Comparison of ENCODE assay signal across 24 cellular contexts in the genomic region with DNA sequence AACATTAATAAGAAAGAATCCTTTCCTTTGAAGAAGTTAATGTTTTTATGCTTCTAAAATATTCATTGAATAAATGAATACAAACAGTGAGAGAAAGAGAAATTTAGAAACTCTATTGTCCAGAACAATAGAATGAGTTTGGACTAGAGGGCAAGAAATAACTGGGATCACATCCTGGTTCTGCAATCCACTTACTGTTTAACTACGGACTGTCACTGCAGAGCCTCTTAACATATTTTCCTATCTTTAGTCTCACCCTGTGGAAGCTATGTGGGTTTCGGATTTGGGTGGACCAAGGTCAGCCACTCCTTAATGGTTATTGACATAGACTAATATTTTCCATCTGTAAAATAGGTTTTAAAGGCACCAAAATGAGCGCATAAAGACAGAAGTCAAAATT.
DNase-seq lines count a peak whose midpoint lies in the region; ATAC-seq, FAIRE-seq and TF ChIP-seq lines count a peak whose summit lies in the region.
"Had no signal": no experiment of that assay in that cellular context is flagged by ENCODE, and none has a peak within 500 bp of the region (broad histone marks: within the 10 kb centered on the region; RNA-seq: fewer than 3 reads in every experiment).

No MANE protein-coding gene starts in this region.

- FAIRE-seq in endothelial cell of umbilical vein (lab: Jason Lieb, UNC) = no peak
- FAIRE-seq: A204.1, H54, RCC 7860 had no signal

- TF ChIP-seq POLR2A in heart left ventricle (IDR thresholded peaks at IDR 0.05) (no peak), endothelial cell of umbilical vein (IDR thresholded peaks at IDR 0.05; ENCODE audit: low read depth, low read length) (no peak), stomach (IDR thresholded peaks at IDR 0.05) (no peak)

- H4K20me1 ChIP-seq in endothelial cell of umbilical vein (replicated peaks; ENCODE audit: control insufficient read depth, extremely low read depth, insufficient read depth, low read length) = no peaks in the 10 kb centered on the region

- WGBS in heart left ventricle, 4 donors = 48 to 61% (median 58%) methylated on average over 3 of the region's 3 CpGs
- WGBS in urinary bladder = 80% methylated on average over 3 of the region's 3 CpGs
- 61 to 85% (median 74%) methylated on average over 3 of the region's 3 CpGs for WGBS in stomach, 5 donors

- POLR2A ChIA-PET in endothelial cell of umbilical vein (lab: Charles Lee) = no interaction called here

- H3K9me1 ChIP-seq in endothelial cell of umbilical vein (replicated peaks; ENCODE audit: control insufficient read depth, extremely low read depth, insufficient read depth, low read length) = no peaks in the 10 kb centered on the region

- BruUV-seq in endothelial cell of umbilical vein (replicated peaks; lab: Mats Ljungman, UMichigan) = no TSS peak

- intact Hi-C loops in heart left ventricle (cut with DNase I) (no loop called here), endothelial cell of umbilical vein (cut with micrococcal nuclease) (no loop called here), stomach (cut with DNase I; ENCODE audit: low total_unique reads) (no loop called here)

- CTCF ChIA-PET in endothelial cell of umbilical vein (lab: Charles Lee) = no interaction called here

- TF ChIP-seq EP300 in stomach (IDR thresholded peaks at IDR 0.05) = no peak

- H3K4me3 ChIP-seq in heart left ventricle (no peak overlapping the region), right atrium auricular region (no peak overlapping the region), endothelial cell of umbilical vein (replicated peaks in 1 of 3; ENCODE audit: insufficient read depth in 1 of 3, low read depth in 1 of 3, low read length in 3 of 3) (no peak overlapping the region), urinary bladder (ENCODE audit: low read depth, low read length) (no peak overlapping the region), stomach (no peak overlapping the region)
- H3K4me3 ChIP-seq: SJCRH30 had no signal

- H3K4me2 ChIP-seq in endothelial cell of umbilical vein (ENCODE audit: insufficient read depth, low read length) = peak overlapping the region; percentile 59

- dilution Hi-C loops in endothelial cell of umbilical vein (cut with MboI; ENCODE audit: extremely low pct_ligation_motif_present, low sequenced_read_pairs) = no loop called here

- H2AFZ ChIP-seq in endothelial cell of umbilical vein (ENCODE audit: low read depth, low read length) = peak overlapping the region; percentile 8

- H3K79me2 ChIP-seq in endothelial cell of umbilical vein (ENCODE audit: control insufficient read depth, insufficient read depth, low read length) = no peaks in the 10 kb centered on the region

- H3K27ac ChIP-seq in heart left ventricle (no peak overlapping the region), right atrium auricular region (no peak overlapping the region), endothelial cell of umbilical vein (ENCODE audit: insufficient read depth, low read depth, low read length) (no peak overlapping the region), urinary bladder (ENCODE audit: low read depth) (peak overlapping the region; percentile 16), stomach (peak overlapping the region in 1 of 5 donors; percentile 29)
- H3K27ac ChIP-seq: HL-60, SJCRH30 had no signal

- peak in 3 of 4 donors; percentile 44 to 69 (median 69) for ATAC-seq in heart left ventricle
- ATAC-seq: CD8-positive, alpha-beta T cell had no signal

- H3K9ac ChIP-seq in endothelial cell of umbilical vein (replicated peaks; ENCODE audit: extremely low read depth, insufficient read depth, low read length) = no peak overlapping the region

- H3K4me1 ChIP-seq in heart left ventricle = peaks cover 0 to 7% (median 0%) of the 10 kb centered on the region in 12 donors
- H3K4me1 ChIP-seq in right atrium auricular region = no peaks in the 10 kb centered on the region
- H3K4me1 ChIP-seq in endothelial cell of umbilical vein (ENCODE audit: control insufficient read depth, extremely low read depth, insufficient read depth, low read length) = peaks cover 8% of the 10 kb centered on the region
- H3K4me1 ChIP-seq in urinary bladder (ENCODE audit: insufficient read depth) = no peaks in the 10 kb centered on the region
- H3K4me1 ChIP-seq in stomach = no peaks in the 10 kb centered on the region

- TF ChIP-seq CTCF in heart left ventricle (IDR thresholded peaks at IDR 0.05) (no peak), right atrium auricular region (IDR thresholded peaks at IDR 0.05) (no peak), endothelial cell of umbilical vein (IDR thresholded peaks at IDR 0.05; ENCODE audit: extremely low read depth in 1 of 2, insufficient read depth in 1 of 2, low read depth in 1 of 2, low read length in 2 of 2) (no peak), stomach (IDR thresholded peaks at IDR 0.05) (no peak)

- DNase-seq in heart left ventricle = no peak
- DNase-seq in right atrium auricular region (ENCODE audit: low spot score) = no peak
- peak; percentile 13 for DNase-seq in HuH-7 (ENCODE audit: low spot score)
- no peak for DNase-seq in endothelial cell of umbilical vein (ENCODE audit: low read depth, low spot score)
- no peak for DNase-seq in stomach
- DNase-seq in OCI-M1 (lab: John Stamatoyannopoulos, UW) = no peak
- DNase-seq: C1 segment of cervical spinal cord; CD8-positive, alpha-beta T cell; DMS 273 treated with DMSO at 0.1 percent for 48 hours; DND-41; NCI-H1092 treated with DMSO at 0.1 percent for 48 hours; NCI-H1436; NCI-H187; NCI-H2081 treated with DMSO at 0.1 percent for 48 hours; NCI-H2171; NCI-H226; NCI-H510A; NCI-H69; SJCRH30 had no signal

- H3K9me3 ChIP-seq in heart left ventricle (no peaks in the 10 kb centered on the region), right atrium auricular region (no peaks in the 10 kb centered on the region), endothelial cell of umbilical vein (replicated peaks; ENCODE audit: control insufficient read depth, insufficient read depth, low read length) (no peaks in the 10 kb centered on the region), stomach (no peaks in the 10 kb centered on the region)
- H3K9me3 ChIP-seq: SJCRH30 had no signal

- no peaks in the 10 kb centered on the region for H3K27me3 ChIP-seq in heart left ventricle
- H3K27me3 ChIP-seq in right atrium auricular region = no peaks in the 10 kb centered on the region
- peaks cover 0 to 2% of the 10 kb centered on the region in 2 experiments for H3K27me3 ChIP-seq in endothelial cell of umbilical vein (ENCODE audit: control insufficient read depth in 2 of 2, insufficient read depth in 2 of 2, low read length in 2 of 2)
- no peaks in the 10 kb centered on the region for H3K27me3 ChIP-seq in stomach

- no peaks in the 10 kb centered on the region for H3K36me3 ChIP-seq in heart left ventricle
- no peaks in the 10 kb centered on the region for H3K36me3 ChIP-seq in right atrium auricular region
- no peaks in the 10 kb centered on the region for H3K36me3 ChIP-seq in endothelial cell of umbilical vein (ENCODE audit: control insufficient read depth in 2 of 2, extremely low read depth in 1 of 2, insufficient read depth in 2 of 2, low read length in 2 of 2)
- H3K36me3 ChIP-seq in urinary bladder (ENCODE audit: insufficient read depth) = no peaks in the 10 kb centered on the region
- no peaks in the 10 kb centered on the region for H3K36me3 ChIP-seq in stomach
- H3K36me3 ChIP-seq: SJCRH30 had no signal

TF ChIP-seq in endothelial cell of umbilical vein, 7 proteins besides CTCF, POLR2A, EP300 and RAD21:
- TF ChIP-seq MYC (IDR thresholded peaks at IDR 0.05; ENCODE audit: low read depth, low read length) (no peak), GATA2 (IDR thresholded peaks at IDR 0.05; ENCODE audit: insufficient read depth, insufficient read length, low read depth, low read length) (no peak), JUN (IDR thresholded peaks at IDR 0.05; ENCODE audit: borderline replicate concordance, insufficient read depth, insufficient read length, low read depth) (no peak), POLR2AphosphoS5 (IDR thresholded peaks at IDR 0.05; ENCODE audit: insufficient read depth, low read depth, low read length) (no peak), EZH2 (IDR thresholded peaks at IDR 0.05; ENCODE audit: borderline replicate concordance, low read depth, low read length, severe bottlenecking) (no peak), FOS (IDR thresholded peaks at IDR 0.05; ENCODE audit: borderline replicate concordance, insufficient read depth, low read length) (no peak)
- TF ChIP-seq, protein P1, sequence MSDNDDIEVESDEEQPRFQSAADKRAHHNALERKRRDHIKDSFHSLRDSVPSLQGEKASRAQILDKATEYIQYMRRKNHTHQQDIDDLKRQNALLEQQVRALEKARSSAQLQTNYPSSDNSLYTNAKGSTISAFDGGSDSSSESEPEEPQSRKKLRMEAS (IDR thresholded peaks at IDR 0.05; ENCODE audit: insufficient read depth, insufficient read length) = no peak
